In genomic region chr2:176455865-176456291, GRCh38 we compare ENCODE assay signal across 9 cellular contexts.
DNase-seq lines count a peak whose midpoint lies in the region; ATAC-seq and TF ChIP-seq lines count a peak whose summit lies in the region.
"Had no signal": no experiment of that assay in that cellular context is flagged by ENCODE, and none has a peak within 500 bp of the region (broad histone marks: within the 10 kb centered on the region; RNA-seq: fewer than 3 reads in every experiment).

No MANE protein-coding gene starts in this region.

- H3K4me3 ChIP-seq in SJCRH30, result no peak overlapping the region
- no peak overlapping the region for H3K4me3 ChIP-seq in left ventricle myocardium inferior
- no peak overlapping the region for H3K4me3 ChIP-seq in stomach smooth muscle (ENCODE audit: low read length in 2 of 2)

- H3K36me3 ChIP-seq in SJCRH30 (no peaks in the 10 kb centered on the region), left ventricle myocardium inferior (no peaks in the 10 kb centered on the region), stomach smooth muscle (ENCODE audit: control insufficient read depth in 2 of 2, insufficient read depth in 2 of 2, low read length in 2 of 2) (no peaks in the 10 kb centered on the region)

- intact Hi-C loops in left ventricle myocardium inferior (cut with micrococcal nuclease), result no loop called here

- no peaks in the 10 kb centered on the region for H3K9me3 ChIP-seq in SJCRH30 (replicated peaks)
- H3K9me3 ChIP-seq in left ventricle myocardium inferior (replicated peaks), result no peaks in the 10 kb centered on the region
- no peaks in the 10 kb centered on the region for H3K9me3 ChIP-seq in stomach smooth muscle (ENCODE audit: control insufficient read depth in 2 of 2, low read length in 2 of 2)

- peak; percentile 41 for DNase-seq in NCI-H1694 (lab: John Stamatoyannopoulos, UW)
- no peak for DNase-seq in NCI-H1694 treated with DMSO at 0.1 percent for 48 hours (lab: John Stamatoyannopoulos, UW)
- peak; percentile 55 to 57 for DNase-seq in SJCRH30
- DNase-seq in left ventricle myocardium inferior, result peak; percentile 68
- no peak for DNase-seq in A172 (ENCODE audit: low spot score)
- DNase-seq: ACHN had no signal

- H3K4me1 ChIP-seq in SJCRH30 (peaks cover 12% of the 10 kb centered on the region; the same call in 1 of the 2 replicates), left ventricle myocardium inferior (peaks cover 17% of the 10 kb centered on the region), stomach smooth muscle (ENCODE audit: control insufficient read depth, insufficient read depth, low read length) (no peaks in the 10 kb centered on the region)

- no peak overlapping the region for H3K9ac ChIP-seq in stomach smooth muscle (ENCODE audit: low read length in 2 of 2)

- no peak for ATAC-seq in GM18511 (IDR thresholded peaks at IDR 0.05; ENCODE audit: unreplicated experiment)
- no peak for ATAC-seq in HG03095 (IDR thresholded peaks at IDR 0.05; ENCODE audit: unreplicated experiment)

- no peak for TF ChIP-seq CTCF in left ventricle myocardium inferior (IDR thresholded peaks at IDR 0.05; ENCODE audit: borderline replicate concordance)

- H3K27me3 ChIP-seq in SJCRH30 (no peaks in the 10 kb centered on the region), left ventricle myocardium inferior (ENCODE audit: low read depth) (peaks cover 84% of the 10 kb centered on the region), stomach smooth muscle (ENCODE audit: control insufficient read depth in 1 of 2, insufficient read depth in 2 of 2, low read length in 2 of 2) (peaks cover 5 to 7% of the 10 kb centered on the region in 2 donors)

- H3K27ac ChIP-seq in SJCRH30 (no peak overlapping the region), left ventricle myocardium inferior (replicated peaks) (peak overlapping the region; percentile 72), stomach smooth muscle (ENCODE audit: low read length) (peak overlapping the region; percentile 19)

Comparison
In these comparisons a context has a peak if more than half of its experiments do, and no peak if none do; other contexts are left out.
1. DNase-seq: peak in NCI-H1694 (single experiment), SJCRH30 (2 of 2) and left ventricle myocardium inferior (single experiment); none in NCI-H1694 treated with DMSO at 0.1 percent for 48 hours (single experiment) and A172 (single experiment).